1 cellular context compared by ENCODE assay signal in genomic region chr1:85282424-85282823, GRCh38.
TF ChIP-seq lines count a peak whose summit lies in the region.

No MANE protein-coding gene starts in this region.

TF ChIP-seq in HepG2, 621 proteins besides CTCF, POLR2A, EP300 and RAD21:
- no peak for TF ChIP-seq REL (CRISPR knock-in tag; conservative IDR thresholded peaks at IDR 0.05)
- no peak for TF ChIP-seq FOSL2 (CRISPR knock-in tag; IDR thresholded peaks at IDR 0.05)
- no peak for TF ChIP-seq DDIT3 (CRISPR knock-in tag; IDR thresholded peaks at IDR 0.05)
- TF ChIP-seq TEAD3 (CRISPR knock-in tag; optimal IDR thresholded peaks at IDR 0.05; ENCODE audit: borderline replicate concordance): peak; percentile 12
- peak; percentile 9; the same call in 1 of the 2 replicates for TF ChIP-seq SMC3 (IDR thresholded peaks at IDR 0.05; ENCODE audit: low read length)
